8 cellular contexts compared by ENCODE assay signal in the genomic region with DNA sequence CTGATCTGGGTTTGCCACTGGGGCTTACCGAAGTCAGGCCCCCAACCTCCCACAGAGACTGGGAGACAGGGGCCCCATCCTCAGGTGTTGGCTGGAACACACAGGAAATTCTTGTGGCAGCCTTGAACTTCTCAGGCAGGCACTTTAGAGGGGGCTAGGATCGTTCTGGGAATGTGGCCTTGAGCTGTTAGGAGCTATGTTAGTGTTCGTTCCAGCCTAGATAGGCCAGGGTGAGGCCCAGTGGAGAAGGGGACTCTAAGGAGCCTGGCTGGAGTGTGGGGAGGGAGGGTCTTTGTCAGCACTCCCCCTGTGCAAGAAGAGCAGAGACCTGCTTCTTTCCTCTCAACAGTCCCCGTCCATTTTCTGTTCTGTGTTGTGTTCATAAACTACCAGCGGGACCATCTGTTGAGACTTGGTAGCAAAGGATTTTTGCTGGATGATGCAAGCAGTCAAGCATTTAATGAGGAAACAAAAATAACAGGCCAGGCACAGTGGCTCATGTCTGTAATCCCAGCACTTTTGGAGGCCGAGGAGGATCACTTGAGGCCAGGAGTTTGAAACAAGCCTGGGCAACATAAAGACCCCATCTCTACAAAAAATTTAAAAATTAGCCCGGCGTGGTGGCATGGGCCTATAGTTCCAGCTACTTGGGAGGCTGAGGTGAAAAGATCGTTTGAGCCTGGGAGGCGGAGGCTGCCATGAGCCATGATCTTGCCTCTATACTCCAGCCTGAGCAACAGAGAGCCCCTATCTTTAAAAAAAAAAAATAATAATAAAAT. TPM values are rescaled to one million over a fixed set of nuclear protein-coding genes. Genes with fewer than 3 reads are reported as not detected.
A peak's percentile ranks its signal among the peaks of the same experiment; 100 is the strongest.
DNase-seq lines count a peak whose midpoint lies in the region; ATAC-seq, FAIRE-seq and TF ChIP-seq lines count a peak whose summit lies in the region.

No MANE protein-coding gene starts in this region.

- no peak for TF ChIP-seq RAD21 in A549 (conservative IDR thresholded peaks at IDR 0.05 in 1 of 2, IDR thresholded peaks at IDR 0.05 in 1 of 2)

- intact Hi-C loops in naive thymus-derived CD4-positive, alpha-beta T cell (cut with micrococcal nuclease), result no loop called here

- no peak for TF ChIP-seq POLR2A in A549 (IDR thresholded peaks at IDR 0.05; ENCODE audit: low read length)

- H3K36me3 ChIP-seq in HAP-1 (replicated peaks), result peaks cover under 1% of the 10 kb centered on the region; the same call in 1 of the 2 replicates
- H3K36me3 ChIP-seq in RWPE2 (ENCODE audit: low read depth), result peaks cover 24% of the 10 kb centered on the region
- no peaks in the 10 kb centered on the region for H3K36me3 ChIP-seq in endodermal cell (ENCODE audit: control insufficient read depth, insufficient read depth, low read length)
- H3K36me3 ChIP-seq in naive thymus-derived CD4-positive, alpha-beta T cell (ENCODE audit: control insufficient read depth in 2 of 3, insufficient read depth in 3 of 3, low read length in 3 of 3), result peaks cover 0 to 6% (median 0%) of the 10 kb centered on the region in 3 experiments

- in situ Hi-C loops in HAP-1 (cut with MboI; ENCODE audit: low sequenced_read_pairs), result no loop called here
- in situ Hi-C loops in GM13976 (cut with MboI; ENCODE audit: low sequenced_read_pairs, unreplicated experiment), result no loop called here

- peak overlapping the region; percentile 93 for H3K27ac Mint-ChIP-seq in endodermal cell
- peak overlapping the region; percentile 94 to 98 (median 95) for H3K27ac Mint-ChIP-seq in naive thymus-derived CD4-positive, alpha-beta T cell

- 37% methylated on average over 10 of the region's 10 CpGs for WGBS in A549 (ENCODE audit: missing lambda C conversion rate)
- 64 to 65% methylated on average over 6 to 10 of the region's 10 CpGs for WGBS in endodermal cell (ENCODE audit: insufficient coverage in 1 of 2, insufficient read length in 1 of 2), 2 experiments

- TF ChIP-seq CTCF in A549 (IDR thresholded peaks at IDR 0.05) (no peak), RWPE2 (IDR thresholded peaks at IDR 0.05; ENCODE audit: poor library complexity, severe bottlenecking) (no peak), endodermal cell (conservative IDR thresholded peaks at IDR 0.05) (no peak), GM13976 (IDR thresholded peaks at IDR 0.05; ENCODE audit: borderline replicate concordance, control extremely low read depth, extremely low read depth, insufficient read depth, missing control alignments) (no peak)

- CTCF ChIA-PET in A549 (lab: Yijun Ruan, JAX), result interaction anchor here (0.5 to 2.0 kb wide), 4 partner anchors 11 to 673 kb away, joined by 3 to 13 read pairs (median 4); no protein-coding TSS in a partner anchor
- CTCF ChIA-PET in naive thymus-derived CD4-positive, alpha-beta T cell (lab: Charles Lee), result interaction anchor here (1.3 to 1.5 kb wide), 2 partner anchors 11 to 30 kb away, joined by 4 to 5 read pairs; no protein-coding TSS in a partner anchor

- H3K27ac ChIP-seq in A549 (peak overlapping the region; percentile 99 to 100), RWPE2 (ENCODE audit: poor library complexity, severe bottlenecking) (peak overlapping the region; percentile 94), endodermal cell (ENCODE audit: low read depth, low read length) (peak overlapping the region; percentile 86)
- H3K27ac ChIP-seq in naive thymus-derived CD4-positive, alpha-beta T cell (ENCODE audit: low read depth, low read length), result peak overlapping the region; percentile 85

- H3K4me3 Mint-ChIP-seq in endodermal cell, result peak overlapping the region; percentile 77
- H3K4me3 Mint-ChIP-seq in naive thymus-derived CD4-positive, alpha-beta T cell, result peak overlapping the region; percentile 91 to 99 (median 95)

- peaks cover 17% of the 10 kb centered on the region for H3K4me1 Mint-ChIP-seq in endodermal cell
- peaks cover 32 to 73% (median 51%) of the 10 kb centered on the region in 7 donors for H3K4me1 Mint-ChIP-seq in naive thymus-derived CD4-positive, alpha-beta T cell

- POLR2A ChIA-PET in A549 (lab: Yijun Ruan, JAX), result no interaction called here
- POLR2A ChIA-PET in naive thymus-derived CD4-positive, alpha-beta T cell (lab: Charles Lee), result interaction anchor here (0.6 to 1.5 kb wide), 2 partner anchors 76 to 89 kb away, joined by 3 to 4 read pairs; no protein-coding TSS in a partner anchor

- H3K9me3 ChIP-seq in A549, result no peaks in the 10 kb centered on the region
- no peaks in the 10 kb centered on the region for H3K9me3 ChIP-seq in HAP-1
- no peaks in the 10 kb centered on the region for H3K9me3 ChIP-seq in RWPE2 (ENCODE audit: severe bottlenecking)
- H3K9me3 ChIP-seq in endodermal cell (ENCODE audit: control insufficient read depth, low read length), result peaks cover 9% of the 10 kb centered on the region
- no peaks in the 10 kb centered on the region for H3K9me3 ChIP-seq in naive thymus-derived CD4-positive, alpha-beta T cell (ENCODE audit: control insufficient read depth in 2 of 3, low read length in 3 of 3)

- peaks cover 2% of the 10 kb centered on the region for H3K36me3 Mint-ChIP-seq in endodermal cell (ENCODE audit: low read depth)
- H3K36me3 Mint-ChIP-seq in naive thymus-derived CD4-positive, alpha-beta T cell, result peaks cover 4 to 18% (median 7%) of the 10 kb centered on the region in 5 donors

- DNase-seq in A549 (ENCODE audit: low read depth in 1 of 2, low spot score in 1 of 2) (peak in 1 of 2 experiments; percentile 51), HAP-1 (ENCODE audit: low spot score in 2 of 2) (peak in 1 of 2 experiments; percentile 37), RWPE2 (ENCODE audit: low spot score) (no peak), endodermal cell (no peak), GM13976 (ENCODE audit: low spot score) (no peak), nucleus accumbens (lab: John Stamatoyannopoulos, UW) (no peak), putamen (ENCODE audit: low spot score) (no peak)
- no peak for DNase-seq in naive thymus-derived CD4-positive, alpha-beta T cell

- no peak for FAIRE-seq in A549 (lab: Jason Lieb, UNC)

- peak overlapping the region; percentile 93 for H3K4me2 ChIP-seq in A549

- peak overlapping the region; percentile 64 for H3K9ac ChIP-seq in endodermal cell (ENCODE audit: extremely low read depth, low read length, poor library complexity, severe bottlenecking)

- H3K27me3 Mint-ChIP-seq in endodermal cell (ENCODE audit: insufficient read depth), result no peaks in the 10 kb centered on the region
- no peaks in the 10 kb centered on the region for H3K27me3 Mint-ChIP-seq in naive thymus-derived CD4-positive, alpha-beta T cell

- ATAC-seq in A549, result peak in 1 of 2 experiments; percentile 6; a peak in 3 of 6 replicates
- ATAC-seq in RWPE2 (ENCODE audit: low read depth), result peak; percentile 57
- no peak for ATAC-seq in naive thymus-derived CD4-positive, alpha-beta T cell

- no peak for TF ChIP-seq EP300 in A549 (IDR thresholded peaks at IDR 0.05)

- peaks cover 11% of the 10 kb centered on the region for H3K9me3 Mint-ChIP-seq in endodermal cell
- H3K9me3 Mint-ChIP-seq in naive thymus-derived CD4-positive, alpha-beta T cell, result no peaks in the 10 kb centered on the region

- H3K4me1 ChIP-seq in A549, result peaks cover 29% of the 10 kb centered on the region
- H3K4me1 ChIP-seq in HAP-1, result peaks cover 24% of the 10 kb centered on the region
- peaks cover 14% of the 10 kb centered on the region for H3K4me1 ChIP-seq in RWPE2 (ENCODE audit: insufficient read depth, poor library complexity, severe bottlenecking)
- H3K4me1 ChIP-seq in endodermal cell (ENCODE audit: control insufficient read depth, insufficient read depth, low read length), result peaks cover 6% of the 10 kb centered on the region
- peaks cover 22 to 25% of the 10 kb centered on the region in 2 donors for H3K4me1 ChIP-seq in naive thymus-derived CD4-positive, alpha-beta T cell (ENCODE audit: control insufficient read depth in 2 of 2, insufficient read depth in 2 of 2, low read length in 2 of 2)

- H3K27me3 ChIP-seq in HAP-1 (ENCODE audit: low read depth) (no peaks in the 10 kb centered on the region), RWPE2 (ENCODE audit: insufficient read depth, poor library complexity, severe bottlenecking) (no peaks in the 10 kb centered on the region), endodermal cell (ENCODE audit: control insufficient read depth, insufficient read depth, low read length, poor library complexity, severe bottlenecking) (no peaks in the 10 kb centered on the region)
- no peaks in the 10 kb centered on the region for H3K27me3 ChIP-seq in naive thymus-derived CD4-positive, alpha-beta T cell (ENCODE audit: control insufficient read depth in 2 of 2, insufficient read depth in 2 of 2, low read length in 2 of 2)

- H3K4me3 ChIP-seq in A549, result peak overlapping the region; percentile 91
- peak overlapping the region; percentile 62 for H3K4me3 ChIP-seq in HAP-1
- H3K4me3 ChIP-seq in RWPE2 (ENCODE audit: severe bottlenecking), result peak overlapping the region; percentile 71
- peak overlapping the region; percentile 85 for H3K4me3 ChIP-seq in endodermal cell (ENCODE audit: low read length)
- peak overlapping the region; percentile 99 for H3K4me3 ChIP-seq in naive thymus-derived CD4-positive, alpha-beta T cell (ENCODE audit: low read length)

TF ChIP-seq in A549, 52 proteins besides CTCF, POLR2A, EP300 and RAD21 (continues in another document):
- TF ChIP-seq HOXA7 (CRISPR knock-in tag; IDR thresholded peaks at IDR 0.05), result no peak
- no peak for TF ChIP-seq HOXB5 (CRISPR knock-in tag; IDR thresholded peaks at IDR 0.05)
- no peak for TF ChIP-seq NPAS2 (CRISPR knock-in tag; IDR thresholded peaks at IDR 0.05; ENCODE audit: borderline replicate concordance)

RNA-seq across cellular contexts. Expression of gene TXNRD2, which starts 1.5 kb away (rescaled TPM):
- polyA plus RNA-seq in A549 (2011; rRNA removed) (15.5 and 16.3 TPM in 2 replicates), A549 (2017; fragmentation: RNase III; extraction: RNeasy Plus Mini Kit Qiagen cat#74134 plus additional on column Dnase treatment) (25.6 to 29.3 TPM (median 25.6 TPM) in 3 replicates)
- 60.5 and 68.7 TPM in 2 replicates for polyA plus RNA-seq in A549 (2012; cell fraction: cytosol; rRNA removed)
- 95.7 and 112 TPM in 2 replicates for polyA plus RNA-seq in A549 (2012; cell fraction: nucleus; rRNA removed)
- 15.1 and 19.5 TPM in 2 replicates for polyA minus RNA-seq in A549 (2011; rRNA and poly(A)+ RNA removed)
- 10 to 100 TPM in 1 of 2 donors, 1 to 10 TPM in 1; 7.3 to 13.6 TPM for total RNA-seq in endodermal cell
- polyA plus RNA-seq in endodermal cell (2013, experiment 1 of 2), result 11.2 TPM
- polyA plus RNA-seq in endodermal cell (2013, experiment 2 of 2), result 12.2 TPM
- 10 to 100 TPM; 24.7 to 39.0 (median 36.7) TPM for total RNA-seq in naive thymus-derived CD4-positive, alpha-beta T cell
- polyA plus RNA-seq in naive thymus-derived CD4-positive, alpha-beta T cell, result 10 to 100 TPM; 14.0 to 15.2 TPM

RNA-seq across cellular contexts. Expression of gene COMT, which starts 1.5 kb away (rescaled TPM):
- polyA plus RNA-seq in A549 (2011; rRNA removed) (69.5 and 72.3 TPM in 2 replicates), A549 (2017; fragmentation: RNase III; extraction: RNeasy Plus Mini Kit Qiagen cat#74134 plus additional on column Dnase treatment) (113 to 135 TPM (median 125 TPM) in 3 replicates)
- 269 and 292 TPM in 2 replicates for polyA plus RNA-seq in A549 (2012; cell fraction: cytosol; rRNA removed)
- polyA plus RNA-seq in A549 (2012; cell fraction: nucleus; rRNA removed), result 253 and 314 TPM in 2 replicates
- polyA minus RNA-seq in A549 (2011; rRNA and poly(A)+ RNA removed), result 21.7 and 39.3 TPM in 2 replicates
- 10 to 100 TPM; 26.6 to 27.8 TPM for total RNA-seq in endodermal cell
- 84.5 TPM for polyA plus RNA-seq in endodermal cell (2013, experiment 1 of 2)
- 77.3 TPM for polyA plus RNA-seq in endodermal cell (2013, experiment 2 of 2)
- total RNA-seq in naive thymus-derived CD4-positive, alpha-beta T cell, result 10 to 100 TPM; 30.0 to 80.7 (median 36.7) TPM
- 100 to 1,000 TPM in 1 of 2 donors, 10 to 100 TPM in 1; 85.0 to 105 TPM for polyA plus RNA-seq in naive thymus-derived CD4-positive, alpha-beta T cell
